21 cellular contexts compared by ENCODE assay signal in the genomic region with DNA sequence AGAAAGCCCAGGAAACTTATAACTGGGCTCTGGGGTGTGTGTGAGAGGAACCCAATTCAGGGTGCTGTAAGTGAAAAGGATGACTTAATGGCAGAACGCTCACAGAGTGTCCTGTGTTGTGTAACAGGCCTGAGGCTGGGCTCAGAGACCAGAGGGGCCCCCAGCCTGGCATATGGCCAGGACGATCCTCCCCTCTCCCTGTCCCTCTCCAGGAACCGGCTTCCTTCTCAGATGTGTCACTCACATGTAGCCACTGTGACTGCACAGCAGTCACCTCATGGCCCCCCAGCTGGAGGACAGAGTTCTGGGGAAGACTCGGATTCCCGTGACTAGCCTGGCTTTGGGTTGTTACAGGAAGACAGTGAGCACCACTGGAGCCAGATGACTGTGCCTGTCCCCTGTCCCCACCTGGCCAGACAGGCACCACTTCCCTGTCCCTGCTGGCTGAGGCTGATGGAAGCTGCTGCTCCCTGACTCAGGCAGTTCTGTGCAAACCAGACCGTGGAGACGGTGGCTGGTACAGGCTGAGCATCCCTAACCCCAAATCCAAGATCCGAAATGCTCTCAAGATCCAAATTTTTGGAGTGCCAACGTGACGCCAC.
DNase-seq lines count a peak whose midpoint lies in the region; ATAC-seq, FAIRE-seq and TF ChIP-seq lines count a peak whose summit lies in the region.
"Had no signal": no experiment of that assay in that cellular context is flagged by ENCODE, and none has a peak within 500 bp of the region (broad histone marks: within the 10 kb centered on the region; RNA-seq: fewer than 3 reads in every experiment).

No MANE protein-coding gene starts in this region.

- CTCF ChIA-PET in HEK293 (lab: Yijun Ruan, JAX) = no interaction called here
- CTCF ChIA-PET in K562 (lab: Yijun Ruan, JAX; ENCODE audit: low intra/inter-chr PET ratio) = no interaction called here

- H3K9ac ChIP-seq in Karpas-422 (ENCODE audit: low read length) = no peak overlapping the region
- H3K9ac ChIP-seq in K562 (ENCODE audit: insufficient read depth in 1 of 2, low read depth in 2 of 2, low read length in 2 of 2) = 0 out of 4 replicates have a peak overlapping the region, but pooled peaks of 1 of the 2 experiments have one; percentile 48

- no peak overlapping the region for H3K4me3 Mint-ChIP-seq in mesothelial cell of epicardium
- H3K4me3 Mint-ChIP-seq: activated CD4-positive, alpha-beta memory T cell treated with anti-CD3 and anti-CD28 coated beads for 36 hours; activated naive CD4-positive, alpha-beta T cell treated with anti-CD3 and anti-CD28 coated beads for 36 hours; T-helper 17 cell had no signal

- 73% methylated on average over 10 of the region's 10 CpGs for WGBS in K562 (ENCODE audit: insufficient coverage, low coverage, missing lambda C conversion rate)

- in situ Hi-C loops in K562 (cut with MboI) = no loop called here

- TF ChIP-seq POLR2A in K562 (conservative IDR thresholded peaks at IDR 0.05) = no peak

- no peaks in the 10 kb centered on the region for H3K9me2 ChIP-seq in Karpas-422 (replicated peaks; ENCODE audit: insufficient read depth, low read length)

- H3K9me1 ChIP-seq in K562 (ENCODE audit: control insufficient read depth, insufficient read depth, low read length) = no peaks in the 10 kb centered on the region

- H3K79me2 ChIP-seq in Karpas-422 (ENCODE audit: low read length) (no peaks in the 10 kb centered on the region), K562 (ENCODE audit: control insufficient read depth, insufficient read depth, low read length) (no peaks in the 10 kb centered on the region)

- DNase-seq in Karpas-422 (peak; percentile 17), K562 (ENCODE audit: extremely low read depth in 1 of 4, low spot score in 3 of 4) (no peak), mesothelial cell of epicardium (ENCODE audit: low spot score in 2 of 2, unreplicated experiment in 2 of 2) (no peak), DMS114 treated with DMSO at 0.1 percent for 48 hours (lab: John Stamatoyannopoulos, UW; ENCODE audit: unreplicated experiment) (no peak)
- DNase-seq: activated CD4-positive, alpha-beta memory T cell treated with anti-CD3 and anti-CD28 coated beads for 36 hours; activated naive CD4-positive, alpha-beta T cell treated with anti-CD3 and anti-CD28 coated beads for 36 hours; GOT3; left ventricle myocardium inferior; mucosa of descending colon; NCI-H1436 treated with DMSO at 0.1 percent for 48 hours; NCI-H524 treated with DMSO at 0.1 percent for 48 hours; Right ventricle myocardium superior; T-helper 17 cell; upper lobe of left lung had no signal

- FAIRE-seq in K562 (lab: Jason Lieb, UNC) = no peak
- FAIRE-seq: HTR-8/SVneo had no signal

- H3K27ac ChIP-seq in HEK293 (ENCODE audit: extremely low read depth, low read depth, low read length) (no peak overlapping the region), Karpas-422 (ENCODE audit: low read length) (no peak overlapping the region), K562 (ENCODE audit: extremely low read depth, low read depth, low read length) (no peak overlapping the region)
- H3K27ac ChIP-seq: ascending aorta, left ventricle myocardium inferior, neutrophil, upper lobe of left lung, VCaP had no signal

- intact Hi-C loops in K562 (cut with micrococcal nuclease) = no loop called here

- BruUV-seq in K562 (replicated peaks; lab: Mats Ljungman, UMichigan) = no TSS peak

- no peak for TF ChIP-seq CTCF in HEK293 (tag by site-specific recombination; IDR thresholded peaks at IDR 0.05)
- no peak for TF ChIP-seq CTCF in K562 (IDR thresholded peaks at IDR 0.05 in 2 of 3, conservative IDR thresholded peaks at IDR 0.05 in 1 of 3; ENCODE audit: insufficient read depth in 2 of 3, low read depth in 1 of 3, low read length in 3 of 3)
- no peak for TF ChIP-seq CTCF in mesothelial cell of epicardium (IDR thresholded peaks at IDR 0.05; ENCODE audit: unreplicated experiment)

- H3K27me3 ChIP-seq in Karpas-422 (ENCODE audit: low read length) = no peaks in the 10 kb centered on the region
- no peaks in the 10 kb centered on the region for H3K27me3 ChIP-seq in K562 (ENCODE audit: control insufficient read depth in 2 of 2, insufficient read depth in 2 of 2, low read length in 2 of 2)
- H3K27me3 ChIP-seq: ascending aorta, neutrophil, upper lobe of left lung had no signal

- TF ChIP-seq RAD21 in K562 (CRISPR knock-in tag; conservative IDR thresholded peaks at IDR 0.05 in 1 of 2, IDR thresholded peaks at IDR 0.05 in 1 of 2) = no peak

- H3K4me2 ChIP-seq in Karpas-422 (ENCODE audit: low read depth, low read length, poor library complexity, severe bottlenecking) (no peak overlapping the region), K562 (ENCODE audit: insufficient read depth, low read length) (no peak overlapping the region)

- no peak for TF ChIP-seq EP300 in K562 (IDR thresholded peaks at IDR 0.05; ENCODE audit: low read length)

- peaks cover 65% of the 10 kb centered on the region for H3K4me1 Mint-ChIP-seq in mesothelial cell of epicardium

- H3K9me3 Mint-ChIP-seq in mesothelial cell of epicardium = no peaks in the 10 kb centered on the region
- H3K9me3 Mint-ChIP-seq: activated CD4-positive, alpha-beta memory T cell treated with anti-CD3 and anti-CD28 coated beads for 36 hours; activated naive CD4-positive, alpha-beta T cell treated with anti-CD3 and anti-CD28 coated beads for 36 hours had no signal

- H3K27ac Mint-ChIP-seq in mesothelial cell of epicardium = peak overlapping the region; percentile 39
- H3K27ac Mint-ChIP-seq: activated CD4-positive, alpha-beta memory T cell treated with anti-CD3 and anti-CD28 coated beads for 36 hours; T-helper 17 cell had no signal

- H3K27me3 Mint-ChIP-seq in mesothelial cell of epicardium (ENCODE audit: low read depth) = no peaks in the 10 kb centered on the region
- H3K27me3 Mint-ChIP-seq: activated CD4-positive, alpha-beta memory T cell treated with anti-CD3 and anti-CD28 coated beads for 36 hours; T-helper 17 cell had no signal

- ATAC-seq in K562 (no peak; the same call in 2 of the 3 replicates), HG02678 (IDR thresholded peaks at IDR 0.05; ENCODE audit: unreplicated experiment) (no peak), HG03159 (IDR thresholded peaks at IDR 0.05; ENCODE audit: unreplicated experiment) (no peak)
- ATAC-seq: mucosa of descending colon, T-helper 17 cell had no signal

- H4K20me1 ChIP-seq in Karpas-422 (ENCODE audit: insufficient read depth, low read depth, low read length) = no peaks in the 10 kb centered on the region
- peaks cover 5% of the 10 kb centered on the region; the same call in 1 of the 2 replicates for H4K20me1 ChIP-seq in K562 (replicated peaks; ENCODE audit: control insufficient read depth, insufficient read depth, low read length)

- POLR2A ChIA-PET in HEK293 (lab: Yijun Ruan, JAX) (no interaction called here), K562 (lab: Yijun Ruan, JAX) (no interaction called here)

- peaks cover 6% of the 10 kb centered on the region; the same call in 1 of the 2 replicates for H3K4me1 ChIP-seq in HEK293 (ENCODE audit: control insufficient read depth, insufficient read depth, low read length)
- H3K4me1 ChIP-seq in Karpas-422 (ENCODE audit: low read length) = no peaks in the 10 kb centered on the region
- peaks cover 6 to 39% of the 10 kb centered on the region in 2 experiments; a peak in 4 of 5 replicates for H3K4me1 ChIP-seq in K562 (replicated peaks in 1 of 2; ENCODE audit: control insufficient read depth in 2 of 2, insufficient read depth in 2 of 2, low read length in 2 of 2)
- H3K4me1 ChIP-seq: ascending aorta, upper lobe of left lung had no signal

- H3K9me3 ChIP-seq in HEK293 (ENCODE audit: control insufficient read depth, insufficient read depth, low read depth, low read length) (no peaks in the 10 kb centered on the region), Karpas-422 (ENCODE audit: low read length) (no peaks in the 10 kb centered on the region), K562 (replicated peaks; ENCODE audit: control insufficient read depth, insufficient read depth, low read depth, low read length) (no peaks in the 10 kb centered on the region)
- H3K9me3 ChIP-seq: ascending aorta, left ventricle myocardium inferior, mucosa of descending colon, neutrophil, upper lobe of left lung had no signal

- no peak overlapping the region for H2AFZ ChIP-seq in Karpas-422 (ENCODE audit: low read length)
- H2AFZ ChIP-seq in K562 (ENCODE audit: low read depth, low read length) = no peak overlapping the region

- H3K36me3 ChIP-seq in HEK293 (ENCODE audit: control insufficient read depth in 2 of 2, insufficient read depth in 1 of 2, low read length in 2 of 2) (peaks cover 0 to 6% of the 10 kb centered on the region in 2 experiments; a peak in 1 of 3 replicates), Karpas-422 (ENCODE audit: insufficient read depth, low read length) (no peaks in the 10 kb centered on the region), K562 (ENCODE audit: control insufficient read depth, insufficient read depth, low read length) (peaks cover 28% of the 10 kb centered on the region; the same call in 1 of the 3 replicates)
- H3K36me3 ChIP-seq: neutrophil had no signal

- H3K36me3 Mint-ChIP-seq in mesothelial cell of epicardium = peaks cover 7% of the 10 kb centered on the region

- H3K4me3 ChIP-seq in HEK293 (ENCODE audit: low read depth, low read length) (no peak overlapping the region), Karpas-422 (ENCODE audit: low read length) (no peak overlapping the region), K562 (no peak overlapping the region)
- H3K4me3 ChIP-seq: ascending aorta, left ventricle myocardium inferior, mucosa of descending colon, upper lobe of left lung had no signal

TF ChIP-seq in HEK293, 187 proteins besides CTCF, POLR2A, EP300 and RAD21 (continues in another document):
- no peak for TF ChIP-seq ZNF777 (tag by site-specific recombination; IDR thresholded peaks at IDR 0.05; ENCODE audit: borderline replicate concordance)
- TF ChIP-seq ZNF350 (tag by site-specific recombination; IDR thresholded peaks at IDR 0.05) = no peak
- TF ChIP-seq KLF7 (tag by site-specific recombination; IDR thresholded peaks at IDR 0.05; ENCODE audit: borderline replicate concordance) = no peak
- no peak for TF ChIP-seq ZNF155 (tag by site-specific recombination; IDR thresholded peaks at IDR 0.05)
- TF ChIP-seq GLI4 (tag by site-specific recombination; IDR thresholded peaks at IDR 0.05) = no peak

TF ChIP-seq in K562, 482 proteins besides CTCF, POLR2A, EP300 and RAD21 (continues in another document):
- TF ChIP-seq JUND (IDR thresholded peaks at IDR 0.05; ENCODE audit: borderline replicate concordance, low read depth, low read length) (no peak), JUND (tag; IDR thresholded peaks at IDR 0.05; ENCODE audit: borderline replicate concordance, low read depth, low read length) (no peak)
- TF ChIP-seq, protein P1, sequence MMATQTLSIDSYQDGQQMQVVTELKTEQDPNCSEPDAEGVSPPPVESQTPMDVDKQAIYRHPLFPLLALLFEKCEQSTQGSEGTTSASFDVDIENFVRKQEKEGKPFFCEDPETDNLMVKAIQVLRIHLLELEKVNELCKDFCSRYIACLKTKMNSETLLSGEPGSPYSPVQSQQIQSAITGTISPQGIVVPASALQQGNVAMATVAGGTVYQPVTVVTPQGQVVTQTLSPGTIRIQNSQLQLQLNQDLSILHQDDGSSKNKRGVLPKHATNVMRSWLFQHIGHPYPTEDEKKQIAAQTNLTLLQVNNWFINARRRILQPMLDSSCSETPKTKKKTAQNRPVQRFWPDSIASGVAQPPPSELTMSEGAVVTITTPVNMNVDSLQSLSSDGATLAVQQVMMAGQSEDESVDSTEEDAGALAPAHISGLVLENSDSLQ (IDR thresholded peaks at IDR 0.05) = peak; percentile 17; the same call in 1 of the 2 replicates
